ENCODE assay signal across 35 cellular contexts in genomic region chr11:116046127-116046526, GRCh38.
"Had no signal": no experiment of that assay in that cellular context is flagged by ENCODE, and none has a peak within 500 bp of the region (broad histone marks: within the 10 kb centered on the region; RNA-seq: fewer than 3 reads in every experiment).

No MANE protein-coding gene starts in this region.

- H3K36me3 ChIP-seq: brain microvascular endothelial cell, Peyer's patch had no signal

- H3K27me3 ChIP-seq: brain microvascular endothelial cell, Peyer's patch had no signal

- H3K4me3 Mint-ChIP-seq: activated B cell treated with CpG ODN at 0.5 μM for 24 hours; activated CD4-positive, alpha-beta memory T cell treated with anti-CD3 and anti-CD28 coated beads for 36 hours; activated naive CD8-positive, alpha-beta T cell treated with anti-CD3 and anti-CD28 coated beads for 36 hours had no signal

- H3K4me1 Mint-ChIP-seq: activated B cell treated with CpG ODN at 0.5 μM for 24 hours; activated naive CD8-positive, alpha-beta T cell treated with anti-CD3 and anti-CD28 coated beads for 36 hours had no signal

- DNase-seq: activated B cell treated with CpG ODN at 0.5 μM for 24 hours; activated CD4-positive, alpha-beta memory T cell treated with anti-CD3 and anti-CD28 coated beads for 36 hours; activated CD4-positive, alpha-beta T cell treated with anti-CD3 and anti-CD28 coated beads for 4 hours; activated CD4-positive, alpha-beta T cell treated with anti-CD3 and anti-CD28 coated beads, Interleukin-2, amount 50 U/mL, for 1 hour; activated CD4-positive, CD25-positive, alpha-beta regulatory T cell treated with anti-CD3 and anti-CD28 coated beads, Interleukin-2, amount 50 U/mL, for 72 hours; activated CD8-positive, alpha-beta memory T cell treated with anti-CD3 and anti-CD28 coated beads, Interleukin-2, amount 50 U/mL, for 48 hours; activated effector memory CD4-positive, alpha-beta T cell treated with anti-CD3 and anti-CD28 coated beads, Interleukin-2, amount 50 U/mL, for 16 hours; activated naive CD4-positive, alpha-beta T cell; activated naive CD4-positive, alpha-beta T cell treated with anti-CD3 and anti-CD28 coated beads, Interleukin-2, amount 50 U/mL, for 16 hours; activated naive CD8-positive, alpha-beta T cell treated with anti-CD3 and anti-CD28 coated beads for 36 hours; activated T-cell treated with anti-CD3 and anti-CD28 coated beads, Interleukin-2, amount 50 U/mL, for 48 hours; amniotic stem cell; aorta; brain microvascular endothelial cell; central memory CD4-positive, alpha-beta T cell; MM.1S; MV-4-11; NCI-H1092; NCI-H1436 treated with DMSO at 0.1 percent for 48 hours; NCI-H1694 treated with DMSO at 0.1 percent for 48 hours; NCI-H2029; NCI-H345; NCI-H526 treated with DMSO at 0.1 percent for 48 hours; NCI-H774; NK-92 treated with Interleukin-12 subunit alpha and Interleukin-12 subunit beta, amount 100 ng/mL, for 24 hours; PC-3; Peyer's patch; RPMI8226; SIG-M5; T-helper 1 cell; T-helper 2 cell; T-helper 9 cell had no signal

- H3K4me3 ChIP-seq: Peyer's patch had no signal

- H3K27me3 Mint-ChIP-seq: activated B cell treated with CpG ODN at 0.5 μM for 24 hours had no signal

- H3K4me2 ChIP-seq: KMS-11 had no signal

- H3K27ac Mint-ChIP-seq: activated B cell treated with CpG ODN at 0.5 μM for 24 hours; activated CD4-positive, alpha-beta memory T cell treated with anti-CD3 and anti-CD28 coated beads for 36 hours; activated naive CD8-positive, alpha-beta T cell treated with anti-CD3 and anti-CD28 coated beads for 36 hours had no signal

- H3K9me3 Mint-ChIP-seq: activated CD4-positive, alpha-beta memory T cell treated with anti-CD3 and anti-CD28 coated beads for 36 hours; activated naive CD8-positive, alpha-beta T cell treated with anti-CD3 and anti-CD28 coated beads for 36 hours had no signal

- H3K9me3 ChIP-seq: Peyer's patch had no signal

- H3K4me1 ChIP-seq: Peyer's patch had no signal

- H3K9ac ChIP-seq: KMS-11 had no signal

- ATAC-seq: PC-3, SK-N-SH treated with all-trans-retinoic acid at 6 μM for 48 hours had no signal

- H3K27ac ChIP-seq: brain microvascular endothelial cell, KMS-11, Peyer's patch, VCaP had no signal

- H3K36me3 Mint-ChIP-seq: activated CD4-positive, alpha-beta memory T cell treated with anti-CD3 and anti-CD28 coated beads for 36 hours; activated naive CD8-positive, alpha-beta T cell treated with anti-CD3 and anti-CD28 coated beads for 36 hours had no signal
